Comparison of ENCODE assay signal across 16 cellular contexts in the genomic region with DNA sequence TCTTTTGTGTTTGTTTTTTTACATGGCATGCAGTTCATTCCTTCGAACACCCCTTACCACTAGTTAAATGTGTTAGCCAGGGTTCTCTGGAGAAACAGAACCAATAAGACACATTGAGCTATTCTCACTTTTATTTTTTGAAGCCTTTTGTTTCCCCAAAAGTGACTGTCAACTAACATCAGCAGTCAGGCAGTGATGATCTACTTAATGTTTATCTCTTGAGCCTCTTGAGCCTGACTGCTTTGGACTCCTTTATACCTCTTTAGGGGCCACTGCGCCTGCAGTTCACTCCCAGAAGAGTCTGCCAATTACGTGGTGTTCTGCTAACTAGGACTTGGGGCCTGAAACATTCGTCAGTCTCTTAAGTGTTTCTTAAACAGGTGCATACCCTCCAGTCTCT.
DNase-seq lines count a peak whose midpoint lies in the region; ATAC-seq and TF ChIP-seq lines count a peak whose summit lies in the region.
"Had no signal": no experiment of that assay in that cellular context is flagged by ENCODE, and none has a peak within 500 bp of the region (broad histone marks: within the 10 kb centered on the region; RNA-seq: fewer than 3 reads in every experiment).

No MANE protein-coding gene starts in this region.

- H3K27me3 ChIP-seq in SK-N-SH (ENCODE audit: insufficient read depth) = no peaks in the 10 kb centered on the region

- in situ Hi-C loops in G401 (cut with HindIII; ENCODE audit: low sequenced_read_pairs) = no loop called here

- H3K9me2 ChIP-seq in SK-N-SH = no peaks in the 10 kb centered on the region

- H3K27me3 Mint-ChIP-seq in nephron progenitor cell (ENCODE audit: low read depth, poor library complexity) = no peaks in the 10 kb centered on the region
- H3K27me3 Mint-ChIP-seq: CD4-positive, alpha-beta memory T cell had no signal

- POLR2A ChIA-PET in SK-N-SH (lab: Yijun Ruan, JAX) = no interaction called here

- H3K4me1 ChIP-seq in SK-N-SH (ENCODE audit: control insufficient read depth in 1 of 2, insufficient read depth in 2 of 2, low read depth in 1 of 2, low read length in 1 of 2) = no peaks in the 10 kb centered on the region

- peaks cover 26% of the 10 kb centered on the region for H3K4me1 Mint-ChIP-seq in nephron progenitor cell
- H3K4me1 Mint-ChIP-seq: CD4-positive, alpha-beta memory T cell had no signal

- no peak overlapping the region for H3K4me2 ChIP-seq in SK-N-SH

- no peaks in the 10 kb centered on the region for H4K20me1 ChIP-seq in SK-N-SH (ENCODE audit: insufficient read depth)

- CTCF ChIA-PET in SK-N-SH (lab: Yijun Ruan, JAX) = no interaction called here

- H3K36me3 ChIP-seq in SK-N-SH (replicated peaks in 1 of 2; ENCODE audit: control insufficient read depth in 1 of 2, insufficient read depth in 2 of 2, low read length in 1 of 2) = no peaks in the 10 kb centered on the region

- peaks cover 29% of the 10 kb centered on the region for H3K9me3 Mint-ChIP-seq in nephron progenitor cell

- H3K27ac ChIP-seq in SK-N-SH (ENCODE audit: low read depth in 2 of 2, low read length in 1 of 2) = no peak overlapping the region
- H3K27ac ChIP-seq: GM23248 had no signal

- no peak for TF ChIP-seq RAD21 in SK-N-SH (IDR thresholded peaks at IDR 0.05; ENCODE audit: low read length)

- peak overlapping the region; percentile 38 for H3K27ac Mint-ChIP-seq in nephron progenitor cell
- H3K27ac Mint-ChIP-seq: CD4-positive, alpha-beta memory T cell; H9 had no signal

- DNase-seq in NCI-H82 (lab: John Stamatoyannopoulos, UW) = peak; percentile 6
- no peak for DNase-seq in NCI-H82 treated with DMSO at 0.1 percent for 48 hours (lab: John Stamatoyannopoulos, UW; ENCODE audit: unreplicated experiment)
- peak; percentile 79 for DNase-seq in NCI-H187 treated with DMSO at 0.1 percent for 48 hours (lab: John Stamatoyannopoulos, UW)
- no peak for DNase-seq in nephron progenitor cell
- DNase-seq in SK-N-SH = no peak
- DNase-seq in G401 (ENCODE audit: low spot score) = no peak
- DNase-seq: C1 segment of cervical spinal cord; Calu3; CD4-positive, alpha-beta memory T cell; COR-L47; DMS53; DMS79 treated with DMSO at 0.1 percent for 48 hours; GM23248; H9 had no signal

- WGBS in SK-N-SH (ENCODE audit: low lambda C conversion rate) = 29% methylated on average over 4 of the region's 4 CpGs

- H3F3A ChIP-seq in SK-N-SH (replicated peaks; ENCODE audit: insufficient read depth) = no peaks in the 10 kb centered on the region

- TF ChIP-seq CTCF in nephron progenitor cell (IDR thresholded peaks at IDR 0.05) = no peak
- TF ChIP-seq CTCF in SK-N-SH (IDR thresholded peaks at IDR 0.05) = no peak

- H3K4me3 ChIP-seq in SK-N-SH (ENCODE audit: low read depth in 2 of 2, low read length in 1 of 2) = no peak overlapping the region
- H3K4me3 ChIP-seq: GM23248 had no signal

- H3K36me3 Mint-ChIP-seq in nephron progenitor cell (ENCODE audit: low read depth) = no peaks in the 10 kb centered on the region
- H3K36me3 Mint-ChIP-seq: CD4-positive, alpha-beta memory T cell had no signal

- no peak overlapping the region for H3K9ac ChIP-seq in SK-N-SH
- H3K9ac ChIP-seq: GM23248 had no signal

- TF ChIP-seq EP300 in SK-N-SH (IDR thresholded peaks at IDR 0.05; ENCODE audit: borderline replicate concordance in 1 of 2, low read depth in 1 of 2, low read length in 1 of 2) = no peak

- ATAC-seq in GM21529 (IDR thresholded peaks at IDR 0.05; ENCODE audit: unreplicated experiment) = no peak
- ATAC-seq: HCT116 had no signal

- no peak overlapping the region for H2AFZ ChIP-seq in SK-N-SH (ENCODE audit: low read depth)
- H2AFZ ChIP-seq: GM23248 had no signal

- no peak overlapping the region for H3K4me3 Mint-ChIP-seq in nephron progenitor cell
- H3K4me3 Mint-ChIP-seq: CD4-positive, alpha-beta memory T cell; H9 had no signal

- H3K9me3 ChIP-seq in SK-N-SH = no peaks in the 10 kb centered on the region

- H3K79me2 ChIP-seq in SK-N-SH (ENCODE audit: insufficient read depth) = no peaks in the 10 kb centered on the region

TF ChIP-seq in SK-N-SH, 30 proteins besides CTCF, POLR2A, EP300 and RAD21:
- TF ChIP-seq, protein P1, sequence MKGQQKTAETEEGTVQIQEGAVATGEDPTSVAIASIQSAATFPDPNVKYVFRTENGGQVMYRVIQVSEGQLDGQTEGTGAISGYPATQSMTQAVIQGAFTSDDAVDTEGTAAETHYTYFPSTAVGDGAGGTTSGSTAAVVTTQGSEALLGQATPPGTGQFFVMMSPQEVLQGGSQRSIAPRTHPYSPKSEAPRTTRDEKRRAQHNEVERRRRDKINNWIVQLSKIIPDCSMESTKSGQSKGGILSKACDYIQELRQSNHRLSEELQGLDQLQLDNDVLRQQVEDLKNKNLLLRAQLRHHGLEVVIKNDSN (IDR thresholded peaks at IDR 0.05; ENCODE audit: borderline replicate concordance, low read depth) = no peak

Comparison
In these comparisons a context has a peak if more than half of its experiments do, and no peak if none do; other contexts are left out.
1. DNase-seq: peak in NCI-H82 (single experiment) and NCI-H187 treated with DMSO at 0.1 percent for 48 hours (single experiment); none in NCI-H82 treated with DMSO at 0.1 percent for 48 hours (single experiment), nephron progenitor cell (single experiment), SK-N-SH (single experiment) and G401 (single experiment).